In genomic region chr19:35669566-35669965, GRCh38 we compare ENCODE assay signal across 1 cellular context.
TF ChIP-seq lines count a peak whose summit lies in the region.

No MANE protein-coding gene starts in this region.

TF ChIP-seq in K562, 482 proteins besides CTCF, POLR2A, EP300 and RAD21:
- peak; percentile 83 for TF ChIP-seq BCOR (IDR thresholded peaks at IDR 0.05)
- TF ChIP-seq HEY1 (CRISPR knock-in tag; IDR thresholded peaks at IDR 0.05; ENCODE audit: borderline replicate concordance), result no peak
- TF ChIP-seq KDM1A (IDR thresholded peaks at IDR 0.05), result peak; percentile 35 to 73; a peak in 2 of 4 replicates
- 0 out of 2 replicates have a peak, but pooled peaks have one; percentile 35 for TF ChIP-seq PTBP1 (IDR thresholded peaks at IDR 0.05; ENCODE audit: low read depth, low read length)
- peak; percentile 72 for TF ChIP-seq SMARCA5 (IDR thresholded peaks at IDR 0.05)
- TF ChIP-seq ZNF121 (CRISPR knock-in tag; conservative IDR thresholded peaks at IDR 0.05), result 0 out of 2 replicates have a peak, but pooled peaks have one; percentile 7
- TF ChIP-seq NR2C1 (IDR thresholded peaks at IDR 0.05), result no peak
- TF ChIP-seq NR2C1 (tag; IDR thresholded peaks at IDR 0.05), result no peak
- 0 out of 2 replicates have a peak, but pooled peaks have one; percentile 22 for TF ChIP-seq HDAC2 (IDR thresholded peaks at IDR 0.05)
- TF ChIP-seq RBM25 (IDR thresholded peaks at IDR 0.05; ENCODE audit: low read depth, low read length, severe bottlenecking), result peak; percentile 93
